Comparison of ENCODE assay signal across 6 cellular contexts in genomic region chr11:66346476-66347424, GRCh38. TPM values are rescaled to one million over a fixed set of nuclear protein-coding genes. Genes with fewer than 3 reads are reported as not detected.
DNase-seq lines count a peak whose midpoint lies in the region; ATAC-seq and TF ChIP-seq lines count a peak whose summit lies in the region.

No MANE protein-coding gene starts in this region.

- no peak for TF ChIP-seq CTCF in body of pancreas (IDR thresholded peaks at IDR 0.05)
- no peak for TF ChIP-seq CTCF in nephron (IDR thresholded peaks at IDR 0.05; ENCODE audit: unreplicated experiment in 3 of 3)
- no peak for TF ChIP-seq CTCF in GM10266 (IDR thresholded peaks at IDR 0.05; ENCODE audit: control insufficient read depth, insufficient read depth, low read depth, missing control alignments)

- H3K4me1 Mint-ChIP-seq in nephron, result peaks cover 34% of the 10 kb centered on the region

- peak overlapping the region; percentile 96 to 98 (median 98) for H3K4me3 Mint-ChIP-seq in nephron

- peak; percentile 18 to 48 (median 42) for TF ChIP-seq POLR2A in body of pancreas (IDR thresholded peaks at IDR 0.05)

- intact Hi-C loops in body of pancreas (cut with DNase I), result no loop called here

- DNase-seq in body of pancreas, result peak; percentile 43 to 60 (median 50)
- DNase-seq in GM10266 (ENCODE audit: extremely low spot score), result no peak
- no peak for DNase-seq in dermis blood vessel endothelial cell

- H3K9me3 Mint-ChIP-seq in nephron, result no peaks in the 10 kb centered on the region

- H3K4me1 ChIP-seq in body of pancreas, result peaks cover 70% of the 10 kb centered on the region

- H3K27ac ChIP-seq in body of pancreas, result peak overlapping the region; percentile 82 to 98 (median 90)

- peaks cover 0 to under 1% of the 10 kb centered on the region in 2 donors for H3K36me3 ChIP-seq in body of pancreas (replicated peaks in 1 of 2; ENCODE audit: insufficient read depth in 1 of 2, low read depth in 2 of 2)

- H3K27me3 ChIP-seq in body of pancreas, result no peaks in the 10 kb centered on the region

- peak; percentile 3 for ATAC-seq in HG02852 (IDR thresholded peaks at IDR 0.05; ENCODE audit: unreplicated experiment)
- peak; percentile 9 for ATAC-seq in body of pancreas
- no peak for ATAC-seq in GM21619 (IDR thresholded peaks at IDR 0.05; ENCODE audit: unreplicated experiment)

- peaks cover 11% of the 10 kb centered on the region for H3K36me3 Mint-ChIP-seq in nephron (ENCODE audit: low read depth)

- H3K27ac Mint-ChIP-seq in nephron, result peak overlapping the region in 2 of 3 experiments; percentile 43 to 98

- WGBS in body of pancreas, 2 donors, result 13 to 21% methylated on average over 17 to 62 of the region's 68 CpGs

- H3K27me3 Mint-ChIP-seq in nephron (ENCODE audit: low read depth), result peaks cover 7% of the 10 kb centered on the region

- H3K9me3 ChIP-seq in body of pancreas, result no peaks in the 10 kb centered on the region

- H3K4me3 ChIP-seq in body of pancreas, result peak overlapping the region; percentile 44 to 71

RNA-seq across cellular contexts. Expression of gene B4GAT1, which starts 0.7 kb away (rescaled TPM):
- total RNA-seq in body of pancreas, result 10 to 100 TPM; 17.8 to 20.8 TPM
- total RNA-seq in dermis blood vessel endothelial cell, result 25.8 and 28.1 TPM in 2 replicates

RNA-seq across cellular contexts. Expression of gene BRMS1, which starts 1.8 kb away (rescaled TPM):
- 10 to 100 TPM; 19.4 to 23.1 TPM for total RNA-seq in body of pancreas
- 65.7 and 71.8 TPM in 2 replicates for total RNA-seq in dermis blood vessel endothelial cell

RNA-seq across cellular contexts. Expression of gene RIN1, which starts 10.5 kb away (rescaled TPM):
- total RNA-seq in body of pancreas (10 to 100 TPM in 1 of 2 donors, under 1 TPM in 1; 0.99 to 11.4 TPM), dermis blood vessel endothelial cell (4.8 and 6.7 TPM in 2 replicates)

RNA-seq across cellular contexts. Expression of gene SLC29A2, which starts 24.8 kb away (rescaled TPM):
- total RNA-seq in body of pancreas (10 to 100 TPM in 1 of 2 donors, 1 to 10 TPM in 1; 5.4 to 14.2 TPM), dermis blood vessel endothelial cell (1.2 and 2.3 TPM in 2 replicates)

RNA-seq across cellular contexts. Expression of gene CD248, which starts 29.9 kb away (rescaled TPM):
- 10 to 100 TPM; 10.6 to 86.0 TPM for total RNA-seq in body of pancreas
- total RNA-seq in dermis blood vessel endothelial cell, result 0.23 and 0.68 TPM in 2 replicates

Comparison
In these comparisons a context has a peak if more than half of its experiments do, and no peak if none do; other contexts are left out.
1. DNase-seq: peak in body of pancreas (4 of 4); none in GM10266 (single experiment) and dermis blood vessel endothelial cell (single experiment).